1 cellular context compared by ENCODE assay signal in genomic region chr6:167278143-167278938, GRCh38.
A peak's percentile ranks its signal among the peaks of the same experiment; 100 is the strongest.
TF ChIP-seq lines count a peak whose summit lies in the region.

No MANE protein-coding gene starts in this region.

TF ChIP-seq in SK-N-SH treated with all-trans-retinoic acid at 6 μM for 48 hours, 23 proteins besides CTCF, POLR2A, EP300 and RAD21:
- TF ChIP-seq TCF4 (CRISPR knock-in tag; IDR thresholded peaks at IDR 0.05; ENCODE audit: borderline replicate concordance): peak; percentile 13; the same call in 1 of the 2 replicates
